Comparison of ENCODE assay signal across 10 cellular contexts in genomic region chr11:118338637-118339061, GRCh38. TPM values are rescaled to one million over a fixed set of nuclear protein-coding genes. Genes with fewer than 3 reads are reported as not detected.
DNase-seq lines count a peak whose midpoint lies in the region; ATAC-seq and TF ChIP-seq lines count a peak whose summit lies in the region.
"Had no signal": no experiment of that assay in that cellular context is flagged by ENCODE, and none has a peak within 500 bp of the region (broad histone marks: within the 10 kb centered on the region; RNA-seq: fewer than 3 reads in every experiment).

No MANE protein-coding gene starts in this region.

- ATAC-seq in HG03432 (IDR thresholded peaks at IDR 0.05; ENCODE audit: unreplicated experiment), result no peak

- peaks cover 0 to 26% (median 9%) of the 10 kb centered on the region in 6 donors for H3K4me1 ChIP-seq in spleen
- H3K4me1 ChIP-seq: SJSA1 had no signal

- no peak for TF ChIP-seq POLR2A in spleen (IDR thresholded peaks at IDR 0.05)

- peak; percentile 61 for DNase-seq in CMK (ENCODE audit: low read depth)
- DNase-seq in T-helper 1 cell, result peak; percentile 72 to 92 (median 84)
- peak; percentile 82 for DNase-seq in activated naive CD4-positive, alpha-beta T cell treated with anti-CD3 and anti-CD28 coated beads, Interleukin-2, amount 50 U/mL, for 16 hours
- peak; percentile 85 for DNase-seq in spleen
- no peak for DNase-seq in iPS-NIHi7 (ENCODE audit: extremely low spot score)
- DNase-seq in NCI-H2227 (lab: John Stamatoyannopoulos, UW; ENCODE audit: unreplicated experiment), result no peak
- no peak for DNase-seq in NCI-H2227 treated with DMSO at 0.1 percent for 48 hours (lab: John Stamatoyannopoulos, UW)

- H3K27me3 ChIP-seq in spleen (replicated peaks in 1 of 7), result peaks cover 0 to 3% (median 0%) of the 10 kb centered on the region in 7 donors
- H3K27me3 ChIP-seq: SJSA1 had no signal

- no peaks in the 10 kb centered on the region for H3K9me3 ChIP-seq in spleen
- H3K9me3 ChIP-seq: SJSA1 had no signal

- WGBS in spleen, 5 donors, result 43 to 63% (median 52%) methylated on average over 7 of the region's 7 CpGs

- no peaks in the 10 kb centered on the region for H3K36me3 ChIP-seq in spleen
- H3K36me3 ChIP-seq: SJSA1 had no signal

- H3K4me3 ChIP-seq in spleen, result peak overlapping the region in 6 of 8 donors; percentile 1 to 67 (median 37)
- H3K4me3 ChIP-seq: SJSA1 had no signal

- H3K27ac ChIP-seq in spleen, result peak overlapping the region; percentile 7 to 89 (median 70)
- H3K27ac ChIP-seq: SJSA1 had no signal

- TF ChIP-seq CTCF in spleen (IDR thresholded peaks at IDR 0.05 in 8 of 11, conservative IDR thresholded peaks at IDR 0.05 in 3 of 11), result no peak

- intact Hi-C loops in spleen (cut with DNase I; ENCODE audit: low total_unique reads), result no loop called here

RNA-seq across cellular contexts. Expression of gene CD3D, which starts 3.9 kb away (rescaled TPM):
- 10 to 100 TPM; 27.3 to 70.0 (median 43.0) TPM for total RNA-seq in spleen
- polyA plus RNA-seq in spleen, result 10 to 100 TPM; 28.6 to 70.7 (median 31.7) TPM
- total RNA-seq: G401, SJSA1 had no signal

RNA-seq across cellular contexts. Expression of gene CD3G, which starts 5.5 kb away (rescaled TPM):
- total RNA-seq in spleen, result 10 to 100 TPM; 15.7 to 30.5 (median 20.2) TPM
- polyA plus RNA-seq in spleen, result 1 to 10 TPM; 1.4 to 3.9 (median 3.5) TPM
- total RNA-seq: G401, SJSA1 had no signal

RNA-seq across cellular contexts. Expression of gene UBE4A, which starts 20.8 kb away (rescaled TPM):
- total RNA-seq in spleen, result 10 to 100 TPM; 31.8 to 55.6 (median 42.8) TPM
- polyA plus RNA-seq in spleen, result 10 to 100 TPM; 13.0 to 17.8 (median 13.6) TPM

RNA-seq across cellular contexts. Expression of gene CD3E, which starts 34.1 kb away (rescaled TPM):
- total RNA-seq in spleen, result 10 to 100 TPM; 49.1 to 89.2 (median 60.0) TPM
- polyA plus RNA-seq in spleen, result 10 to 100 TPM; 20.5 to 51.4 (median 32.9) TPM
- total RNA-seq: G401, SJSA1 had no signal

Comparison
In these comparisons a context has a peak if more than half of its experiments do, and no peak if none do; other contexts are left out.
1. DNase-seq: peak in CMK (single experiment), T-helper 1 cell (5 of 5), activated naive CD4-positive, alpha-beta T cell treated with anti-CD3 and anti-CD28 coated beads, Interleukin-2, amount 50 U/mL, for 16 hours (single experiment) and spleen (single experiment); none in iPS-NIHi7 (single experiment), NCI-H2227 (single experiment) and NCI-H2227 treated with DMSO at 0.1 percent for 48 hours (single experiment).